Comparison of ENCODE assay signal across 22 cellular contexts in genomic region chr17:65312718-65313382, GRCh38.
"Had no signal": no experiment of that assay in that cellular context is flagged by ENCODE, and none has a peak within 500 bp of the region (broad histone marks: within the 10 kb centered on the region; RNA-seq: fewer than 3 reads in every experiment).

No MANE protein-coding gene starts in this region.

- H3K4me3 ChIP-seq: esophagus muscularis mucosa, heart right ventricle, right atrium auricular region, stomach had no signal

- H3K4me3 Mint-ChIP-seq: activated T-cell treated with anti-CD3 and anti-CD28 coated beads, Interleukin-2, amount 50 U/mL, for 72 hours; memory B cell; natural killer cell; stimulated activated effector memory CD8-positive, alpha-beta T cell treated with anti-CD3 and anti-CD28 coated beads, Interleukin-12 subunit alpha, Interleukin-12 subunit beta, amount 100 ng/mL, for 72 hours; T-helper 17 cell had no signal

- ATAC-seq: activated T-cell treated with anti-CD3 and anti-CD28 coated beads, Interleukin-2, amount 50 U/mL, for 72 hours; heart right ventricle; natural killer cell; stimulated activated effector memory CD8-positive, alpha-beta T cell treated with anti-CD3 and anti-CD28 coated beads, Interleukin-12 subunit alpha, Interleukin-12 subunit beta, amount 100 ng/mL, for 72 hours; T-helper 17 cell had no signal

- H3K9me3 ChIP-seq: esophagus muscularis mucosa, heart right ventricle, right atrium auricular region, stomach had no signal

- H3K9me3 Mint-ChIP-seq: activated T-cell treated with anti-CD3 and anti-CD28 coated beads, Interleukin-2, amount 50 U/mL, for 72 hours; memory B cell; natural killer cell; stimulated activated effector memory CD8-positive, alpha-beta T cell treated with anti-CD3 and anti-CD28 coated beads, Interleukin-12 subunit alpha, Interleukin-12 subunit beta, amount 100 ng/mL, for 72 hours had no signal

- H3K36me3 Mint-ChIP-seq: memory B cell; natural killer cell; stimulated activated effector memory CD8-positive, alpha-beta T cell treated with anti-CD3 and anti-CD28 coated beads, Interleukin-12 subunit alpha, Interleukin-12 subunit beta, amount 100 ng/mL, for 72 hours had no signal

- H3K4me1 ChIP-seq: esophagus muscularis mucosa, heart right ventricle, right atrium auricular region, stomach had no signal

- H3K27ac Mint-ChIP-seq: activated T-cell treated with anti-CD3 and anti-CD28 coated beads, Interleukin-2, amount 50 U/mL, for 72 hours; memory B cell; natural killer cell; progenitor cell of endocrine pancreas; stimulated activated effector memory CD8-positive, alpha-beta T cell treated with anti-CD3 and anti-CD28 coated beads, Interleukin-12 subunit alpha, Interleukin-12 subunit beta, amount 100 ng/mL, for 72 hours; T-helper 17 cell had no signal

- H3K36me3 ChIP-seq: esophagus muscularis mucosa, heart right ventricle, right atrium auricular region, stomach had no signal

- H3K27me3 ChIP-seq: right atrium auricular region had no signal

- H3K4me1 Mint-ChIP-seq: memory B cell had no signal

- DNase-seq: activated CD4-positive, alpha-beta T cell treated with anti-CD3 and anti-CD28 coated beads for 1 hour; activated CD8-positive, alpha-beta memory T cell treated with anti-CD3 and anti-CD28 coated beads for 24 hours; activated CD8-positive, alpha-beta memory T cell treated with anti-CD3 and anti-CD28 coated beads, Interleukin-2, amount 50 U/mL, for 48 hours; activated effector memory CD4-positive, alpha-beta T cell treated with anti-CD3 and anti-CD28 coated beads, Interleukin-2, amount 50 U/mL, for 16 hours; activated naive CD4-positive, alpha-beta T cell treated with anti-CD3 and anti-CD28 coated beads, Interleukin-2, amount 50 U/mL, for 16 hours; activated T-cell treated with anti-CD3 and anti-CD28 coated beads, Interleukin-2, amount 50 U/mL, for 72 hours; cerebellar nuclear complex; effector CD4-positive, alpha-beta T cell; heart right ventricle; kidney glomerular epithelial cell; natural killer cell; occipital lobe; stimulated activated CD4-positive, alpha-beta T cell treated with anti-CD3 and anti-CD28 coated beads, Interleukin-2, amount 100 ng/mL, for 48 hours; stomach; T-helper 17 cell; trophoblast cell had no signal

- H3K27ac ChIP-seq: esophagus muscularis mucosa, heart right ventricle, right atrium auricular region, stomach, VCaP had no signal
